22 cellular contexts compared by ENCODE assay signal in the genomic region with DNA sequence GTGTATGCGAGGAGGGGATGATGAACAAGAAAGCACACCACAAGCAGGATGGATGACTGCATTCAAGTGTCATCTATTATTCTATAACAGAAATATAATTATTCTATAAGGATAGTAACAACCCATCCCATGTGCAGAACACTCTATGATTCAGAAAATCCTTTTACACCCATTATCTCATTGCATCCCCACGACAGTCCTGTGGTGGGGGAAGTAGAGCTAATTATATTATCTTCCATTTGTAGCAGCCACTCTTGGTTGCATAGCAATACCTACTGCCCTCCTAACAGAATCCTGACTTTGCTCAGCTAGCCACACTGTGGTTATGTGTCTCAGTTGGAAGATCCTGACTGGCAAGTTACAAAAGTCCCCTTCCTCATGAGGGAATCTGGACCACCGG.
"Had no signal": no experiment of that assay in that cellular context is flagged by ENCODE, and none has a peak within 500 bp of the region (broad histone marks: within the 10 kb centered on the region; RNA-seq: fewer than 3 reads in every experiment).

No MANE protein-coding gene starts in this region.

- H3K9me3 ChIP-seq: MG63, SJSA1 had no signal

- H3K36me3 ChIP-seq: MG63, SJSA1 had no signal

- DNase-seq: IMR-90, Karpas-422, KG1, MG63, NCI-H1092, NCI-H1105 treated with DMSO at 0.1 percent for 48 hours, NCI-H1417 treated with DMSO at 0.1 percent for 48 hours, NCI-H146, NCI-H1694 treated with DMSO at 0.1 percent for 48 hours, NCI-H1930, NCI-H2081, NCI-H2107, NCI-H2171 treated with DMSO at 0.1 percent for 48 hours, NCI-H345, NCI-H446 treated with DMSO at 0.1 percent for 48 hours, NCI-H510A treated with DMSO at 0.1 percent for 48 hours, NCI-H526, Right ventricle myocardium superior, RPMI8226, SIG-M5 had no signal

- H3K4me1 ChIP-seq: SJSA1 had no signal

- H3K4me3 ChIP-seq: MG63, SJSA1 had no signal

- ATAC-seq: HepG2 had no signal

- H3K27me3 ChIP-seq: MG63, SJSA1 had no signal
